8 cellular contexts compared by ENCODE assay signal in genomic region chr1:36703526-36704208, GRCh38.
DNase-seq lines count a peak whose midpoint lies in the region; ATAC-seq and TF ChIP-seq lines count a peak whose summit lies in the region.

No MANE protein-coding gene starts in this region.

- ATAC-seq in GM19455 (IDR thresholded peaks at IDR 0.05; ENCODE audit: unreplicated experiment) (no peak), GM21360 (IDR thresholded peaks at IDR 0.05; ENCODE audit: unreplicated experiment) (no peak)

- H3K9me3 Mint-ChIP-seq in progenitor cell of endocrine pancreas (ENCODE audit: low read depth), result no peaks in the 10 kb centered on the region

- no peaks in the 10 kb centered on the region for H3K36me3 Mint-ChIP-seq in progenitor cell of endocrine pancreas (ENCODE audit: insufficient read depth)

- TF ChIP-seq CTCF in GM13976 (IDR thresholded peaks at IDR 0.05; ENCODE audit: borderline replicate concordance, control extremely low read depth, extremely low read depth, insufficient read depth, missing control alignments) (peak; percentile 85), progenitor cell of endocrine pancreas (IDR thresholded peaks at IDR 0.05; ENCODE audit: unreplicated experiment) (peak; percentile 95)

- H3K27ac Mint-ChIP-seq in progenitor cell of endocrine pancreas, result no peak overlapping the region

- intact Hi-C loops in cardiac septum (cut with DNase I), result loop anchor here (5.0 kb wide), 2 partner anchors 339 to 734 kb away; no protein-coding TSS in a partner anchor

- peaks cover 40% of the 10 kb centered on the region for H3K27me3 Mint-ChIP-seq in progenitor cell of endocrine pancreas

- DNase-seq in GM13976 (ENCODE audit: low spot score) (peak; percentile 87), NCI-H1105 (lab: John Stamatoyannopoulos, UW) (peak; percentile 79), SK-N-DZ (ENCODE audit: low spot score) (peak; percentile 83), cardiac septum (ENCODE audit: low spot score) (peak; percentile 81), progenitor cell of endocrine pancreas (ENCODE audit: low spot score, unreplicated experiment) (peak; percentile 78)
- peak; percentile 14 for DNase-seq in activated naive CD8-positive, alpha-beta T cell treated with anti-CD3 and anti-CD28 coated beads, Interleukin-2, amount 50 U/mL, for 16 hours (ENCODE audit: low read depth, low spot score)

- in situ Hi-C loops in GM13976 (cut with MboI; ENCODE audit: low sequenced_read_pairs, unreplicated experiment), result no loop called here

- H3K4me1 Mint-ChIP-seq in progenitor cell of endocrine pancreas (ENCODE audit: low read depth), result peaks cover 6% of the 10 kb centered on the region

- H3K4me3 Mint-ChIP-seq in progenitor cell of endocrine pancreas (ENCODE audit: low read depth), result no peak overlapping the region

Comparison
In these comparisons a context has a peak if more than half of its experiments do, and no peak if none do; other contexts are left out.
1. DNase-seq: peak in every context shown above with its lines; median percentile 87 in GM13976; 83 in SK-N-DZ; 81 in cardiac septum; 79 in NCI-H1105; 78 in progenitor cell of endocrine pancreas; 14 in activated naive CD8-positive, alpha-beta T cell treated with anti-CD3 and anti-CD28 coated beads, Interleukin-2, amount 50 U/mL, for 16 hours.